17 cellular contexts compared by ENCODE assay signal in genomic region chr6:52550014-52550575, GRCh38. TPM values are rescaled to one million over a fixed set of nuclear protein-coding genes. Genes with fewer than 3 reads are reported as not detected.
DNase-seq lines count a peak whose midpoint lies in the region; ATAC-seq and TF ChIP-seq lines count a peak whose summit lies in the region.
"Had no signal": no experiment of that assay in that cellular context is flagged by ENCODE, and none has a peak within 500 bp of the region (broad histone marks: within the 10 kb centered on the region; RNA-seq: fewer than 3 reads in every experiment).

No MANE protein-coding gene starts in this region.

- no peak overlapping the region for H3K27ac ChIP-seq in A673 (ENCODE audit: low read depth, low read length, poor library complexity, severe bottlenecking)
- H3K27ac ChIP-seq: left lung had no signal

- no TSS peak for BruUV-seq in A673 (replicated peaks; lab: Mats Ljungman, UMichigan)

- CTCF ChIA-PET in A673 (lab: Charles Lee) = interaction anchor here (0.8 kb wide), 1 partner anchor 11 kb away, joined by 4 read pairs; no protein-coding TSS in a partner anchor
- CTCF ChIA-PET in WTC11 (lab: Charles Lee) = no interaction called here

- peaks cover 52% of the 10 kb centered on the region for H3K4me1 ChIP-seq in A673 (ENCODE audit: insufficient read depth, low read length, poor library complexity, severe bottlenecking)

- H3K27ac Mint-ChIP-seq in WTC11 = peak overlapping the region; percentile 80; the same call in 1 of the 2 replicates
- H3K27ac Mint-ChIP-seq: progenitor cell of endocrine pancreas, T-cell had no signal

- no peaks in the 10 kb centered on the region for H3K27me3 Mint-ChIP-seq in WTC11 (ENCODE audit: low read depth)
- H3K27me3 Mint-ChIP-seq: progenitor cell of endocrine pancreas, T-cell had no signal

- H3K9me3 Mint-ChIP-seq in WTC11 = no peaks in the 10 kb centered on the region
- H3K9me3 Mint-ChIP-seq: T-cell had no signal

- H3K27me3 ChIP-seq in A673 (replicated peaks; ENCODE audit: insufficient read depth, low read depth, low read length, poor library complexity) (no peaks in the 10 kb centered on the region), MG63 (no peaks in the 10 kb centered on the region)
- H3K27me3 ChIP-seq: breast epithelium, left lung, stomach had no signal

- TF ChIP-seq CTCF in A673 (conservative IDR thresholded peaks at IDR 0.05; ENCODE audit: low read depth, low read length) = no peak
- TF ChIP-seq CTCF in WTC11 (IDR thresholded peaks at IDR 0.05) = no peak

- peak; percentile 39 for DNase-seq in A673 (ENCODE audit: low spot score)
- peak; percentile 68 for DNase-seq in MG63
- DNase-seq in WTC11 (ENCODE audit: low spot score) = no peak
- DNase-seq in left colon = no peak
- no peak for DNase-seq in NCI-H2029 treated with DMSO at 0.1 percent for 48 hours (lab: John Stamatoyannopoulos, UW)
- no peak for DNase-seq in activated gamma-delta T cell (lab: John Stamatoyannopoulos, UW)
- DNase-seq in HK-2 (ENCODE audit: unreplicated experiment) = no peak
- DNase-seq: activated CD4-positive, CD25-positive, alpha-beta regulatory T cell treated with anti-CD3 and anti-CD28 coated beads, Interleukin-2, amount 50 U/mL, for 72 hours; activated gamma-delta T cell treated with Interleukin-2 at 50 U/mL for 16 hours; effector CD4-positive, alpha-beta T cell; left lung; stomach; T-cell had no signal

- ATAC-seq in WTC11 = no peak
- ATAC-seq in left colon = peak; percentile 84
- no peak for ATAC-seq in HG03139 (IDR thresholded peaks at IDR 0.05; ENCODE audit: unreplicated experiment)
- ATAC-seq: HCT116, left lung, T-cell had no signal

- POLR2A ChIA-PET in A673 (lab: Charles Lee; ENCODE audit: low non-redundant PET) (no interaction called here), WTC11 (lab: Charles Lee) (no interaction called here)

- peaks cover 65% of the 10 kb centered on the region for H3K4me1 Mint-ChIP-seq in WTC11

- no peak overlapping the region for H3K4me3 ChIP-seq in A673 (ENCODE audit: low read depth, low read length, poor library complexity, severe bottlenecking)
- H3K4me3 ChIP-seq in MG63 = no peak overlapping the region
- H3K4me3 ChIP-seq: breast epithelium, left lung, stomach had no signal

- intact Hi-C loops in A673 (cut with micrococcal nuclease; ENCODE audit: unreplicated experiment) = no loop called here
- intact Hi-C loops in left colon (cut with DNase I, micrococcal nuclease) = no loop called here

- H3K9me3 ChIP-seq in A673 (ENCODE audit: low read depth, low read length, poor library complexity, severe bottlenecking) (no peaks in the 10 kb centered on the region), MG63 (no peaks in the 10 kb centered on the region)
- H3K9me3 ChIP-seq: breast epithelium, left lung, stomach had no signal

- no peak overlapping the region; the same call in 1 of the 2 replicates for H3K4me3 Mint-ChIP-seq in WTC11
- H3K4me3 Mint-ChIP-seq: T-cell had no signal

- no peaks in the 10 kb centered on the region for H3K36me3 Mint-ChIP-seq in WTC11

- no peaks in the 10 kb centered on the region for H3K36me3 ChIP-seq in A673 (ENCODE audit: insufficient read depth, low read length, poor library complexity, severe bottlenecking)
- peaks cover 92% of the 10 kb centered on the region for H3K36me3 ChIP-seq in MG63
- H3K36me3 ChIP-seq: breast epithelium, left lung, stomach had no signal

TF ChIP-seq in WTC11, 78 proteins besides CTCF, POLR2A, EP300 and RAD21:
- no peak for TF ChIP-seq TCF7 (CRISPR knock-in tag; IDR thresholded peaks at IDR 0.05; ENCODE audit: low read depth)
TF ChIP-seq in WTC11: peak in this region for 0.

RNA-seq across cellular contexts. Expression of gene TRAM2, which starts 26.8 kb away (rescaled TPM):
- 20.9 and 21.9 TPM in 2 replicates for total RNA-seq in A673 (2021)
- total RNA-seq in MG63 (2014; rRNA removed; shearing (Covaris generic); ENCODE audit: low replicate concordance) = 206 and 243 TPM in 2 replicates
- 13.4 to 14.4 TPM (median 13.5 TPM) in 3 replicates for total RNA-seq in WTC11 (2021)
- total RNA-seq in left colon = 10 to 100 TPM; 15.3 to 23.7 TPM

Comparison
In these comparisons a context has a peak if more than half of its experiments do, and no peak if none do; other contexts are left out.
1. DNase-seq: peak in A673 (single experiment) and MG63 (single experiment); none in WTC11 (single experiment), left colon (0 of 2), NCI-H2029 treated with DMSO at 0.1 percent for 48 hours (single experiment), activated gamma-delta T cell (single experiment) and HK-2 (single experiment).